7 cellular contexts compared by ENCODE assay signal in the genomic region with DNA sequence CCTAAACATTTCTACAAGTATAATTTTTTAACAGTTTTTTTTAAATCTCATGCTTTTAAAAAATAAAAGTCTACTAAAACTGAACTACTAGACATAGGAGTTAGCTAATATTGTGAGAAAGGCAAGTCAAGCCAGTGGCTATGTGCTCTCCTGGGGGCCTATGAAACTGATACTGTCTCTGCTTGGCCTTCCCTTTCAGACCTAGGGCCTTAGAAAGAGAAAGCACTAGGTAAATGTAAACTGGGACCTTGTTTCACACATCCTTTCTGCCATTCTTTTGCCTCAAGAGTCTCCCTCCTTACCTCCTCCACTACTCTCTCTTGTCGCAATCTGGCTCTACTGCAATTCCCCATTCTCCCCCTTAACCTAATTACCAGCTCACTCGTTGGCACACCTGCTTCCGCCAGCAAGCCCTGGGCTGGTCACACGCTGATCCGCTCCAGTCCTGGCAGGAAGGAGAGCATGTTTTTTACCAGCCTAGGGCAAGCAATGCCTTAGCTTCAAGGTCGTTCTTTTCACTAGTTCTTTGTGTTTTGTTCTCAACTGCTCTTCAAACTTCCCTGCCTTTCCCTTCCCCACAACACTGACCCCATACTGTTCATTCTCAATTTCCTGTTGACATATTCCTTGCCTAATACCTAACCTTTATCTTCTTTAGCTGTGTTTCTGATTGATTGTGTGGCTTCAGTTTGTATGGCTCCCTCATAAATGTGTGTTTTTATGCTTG. TPM values are rescaled to one million over a fixed set of nuclear protein-coding genes. Genes with fewer than 3 reads are reported as not detected.
DNase-seq lines count a peak whose midpoint lies in the region; ATAC-seq lines count a peak whose summit lies in the region.

No MANE protein-coding gene starts in this region.

- H3K4me3 ChIP-seq in mesodermal cell (ENCODE audit: extremely low read depth, insufficient read depth, low read length, poor library complexity, severe bottlenecking) = no peak overlapping the region

- H3K9me3 ChIP-seq in mesodermal cell (ENCODE audit: control insufficient read depth, low read length) = no peaks in the 10 kb centered on the region

- ATAC-seq in GM19438 (IDR thresholded peaks at IDR 0.05; ENCODE audit: low read depth, unreplicated experiment) (peak; percentile 100), HG03135 (IDR thresholded peaks at IDR 0.05; ENCODE audit: unreplicated experiment) (peak; percentile 100)

- peak; percentile 59 to 77 for DNase-seq in SHP77 (lab: John Stamatoyannopoulos, UW)
- no peak for DNase-seq in T1000 (lab: John Stamatoyannopoulos, UW)
- no peak for DNase-seq in T-helper 1 cell
- DNase-seq in midbrain (lab: John Stamatoyannopoulos, UW) = no peak

- H3K36me3 ChIP-seq in mesodermal cell (ENCODE audit: control insufficient read depth, insufficient read depth, low read length) = no peaks in the 10 kb centered on the region

- 52 to 62% methylated on average over 6 of the region's 6 CpGs for WGBS in mesodermal cell (ENCODE audit: insufficient coverage in 2 of 2), 2 experiments

- H3K27ac ChIP-seq in mesodermal cell (ENCODE audit: low read depth, low read length, severe bottlenecking) = peak overlapping the region; percentile 16

- peaks cover 6% of the 10 kb centered on the region for H3K4me1 ChIP-seq in mesodermal cell (ENCODE audit: control insufficient read depth, insufficient read depth, low read length, poor library complexity, severe bottlenecking)

RNA-seq across cellular contexts. Expression of a gene that starts 23.1 kb away (rescaled TPM):
- polyA plus RNA-seq in mesodermal cell (2013, experiment 1 of 2) = 12.8 TPM
- 11.1 TPM for polyA plus RNA-seq in mesodermal cell (2013, experiment 2 of 2)

Comparison
In these comparisons a context has a peak if more than half of its experiments do, and no peak if none do; other contexts are left out.
1. DNase-seq: peak in SHP77 (2 of 2); none in T1000 (single experiment), T-helper 1 cell (0 of 5) and midbrain (single experiment).